ENCODE assay signal across 1 cellular context in genomic region chr14:76883437-76883836, GRCh38.
TF ChIP-seq lines count a peak whose summit lies in the region.

No MANE protein-coding gene starts in this region.

TF ChIP-seq in HepG2, 621 proteins besides CTCF, POLR2A, EP300 and RAD21:
- TF ChIP-seq KAT2B (IDR thresholded peaks at IDR 0.05; ENCODE audit: borderline replicate concordance, low read depth, low read length) (no peak), ARNT2 (CRISPR knock-in tag; IDR thresholded peaks at IDR 0.05; ENCODE audit: low read depth) (no peak), NR3C1 (CRISPR knock-in tag; IDR thresholded peaks at IDR 0.05) (no peak), CCAR2 (optimal IDR thresholded peaks at IDR 0.05; ENCODE audit: low read depth, low read length) (no peak), TAF15 (IDR thresholded peaks at IDR 0.05; ENCODE audit: low read depth, low read length, poor library complexity, severe bottlenecking) (no peak), FOXM1 (CRISPR knock-in tag; IDR thresholded peaks at IDR 0.05) (no peak), ZNF572 (CRISPR knock-in tag; IDR thresholded peaks at IDR 0.05) (no peak), CBX2 (IDR thresholded peaks at IDR 0.05; ENCODE audit: low read depth, low read length) (no peak), CBX2 (CRISPR knock-in tag; IDR thresholded peaks at IDR 0.05; ENCODE audit: low read depth) (no peak), ZNF775 (CRISPR knock-in tag; IDR thresholded peaks at IDR 0.05; ENCODE audit: borderline replicate concordance) (no peak), JARID2 (CRISPR knock-in tag; IDR thresholded peaks at IDR 0.05; ENCODE audit: insufficient replicate concordance) (no peak), PATZ1 (CRISPR knock-in tag; IDR thresholded peaks at IDR 0.05) (no peak), ZNF737 (CRISPR knock-in tag; IDR thresholded peaks at IDR 0.05; ENCODE audit: borderline replicate concordance) (no peak), ELF3 (CRISPR knock-in tag; IDR thresholded peaks at IDR 0.05) (no peak), PAWR (CRISPR knock-in tag; IDR thresholded peaks at IDR 0.05; ENCODE audit: borderline replicate concordance) (no peak), SCMH1 (CRISPR knock-in tag; IDR thresholded peaks at IDR 0.05; ENCODE audit: borderline replicate concordance) (no peak), REPIN1 (CRISPR knock-in tag; IDR thresholded peaks at IDR 0.05; ENCODE audit: borderline replicate concordance, low read depth) (no peak), ZNF468 (CRISPR knock-in tag; IDR thresholded peaks at IDR 0.05) (no peak), ATF7 (IDR thresholded peaks at IDR 0.05) (no peak), ATF7 (CRISPR knock-in tag; IDR thresholded peaks at IDR 0.05) (no peak)
- TF ChIP-seq, protein P1, sequence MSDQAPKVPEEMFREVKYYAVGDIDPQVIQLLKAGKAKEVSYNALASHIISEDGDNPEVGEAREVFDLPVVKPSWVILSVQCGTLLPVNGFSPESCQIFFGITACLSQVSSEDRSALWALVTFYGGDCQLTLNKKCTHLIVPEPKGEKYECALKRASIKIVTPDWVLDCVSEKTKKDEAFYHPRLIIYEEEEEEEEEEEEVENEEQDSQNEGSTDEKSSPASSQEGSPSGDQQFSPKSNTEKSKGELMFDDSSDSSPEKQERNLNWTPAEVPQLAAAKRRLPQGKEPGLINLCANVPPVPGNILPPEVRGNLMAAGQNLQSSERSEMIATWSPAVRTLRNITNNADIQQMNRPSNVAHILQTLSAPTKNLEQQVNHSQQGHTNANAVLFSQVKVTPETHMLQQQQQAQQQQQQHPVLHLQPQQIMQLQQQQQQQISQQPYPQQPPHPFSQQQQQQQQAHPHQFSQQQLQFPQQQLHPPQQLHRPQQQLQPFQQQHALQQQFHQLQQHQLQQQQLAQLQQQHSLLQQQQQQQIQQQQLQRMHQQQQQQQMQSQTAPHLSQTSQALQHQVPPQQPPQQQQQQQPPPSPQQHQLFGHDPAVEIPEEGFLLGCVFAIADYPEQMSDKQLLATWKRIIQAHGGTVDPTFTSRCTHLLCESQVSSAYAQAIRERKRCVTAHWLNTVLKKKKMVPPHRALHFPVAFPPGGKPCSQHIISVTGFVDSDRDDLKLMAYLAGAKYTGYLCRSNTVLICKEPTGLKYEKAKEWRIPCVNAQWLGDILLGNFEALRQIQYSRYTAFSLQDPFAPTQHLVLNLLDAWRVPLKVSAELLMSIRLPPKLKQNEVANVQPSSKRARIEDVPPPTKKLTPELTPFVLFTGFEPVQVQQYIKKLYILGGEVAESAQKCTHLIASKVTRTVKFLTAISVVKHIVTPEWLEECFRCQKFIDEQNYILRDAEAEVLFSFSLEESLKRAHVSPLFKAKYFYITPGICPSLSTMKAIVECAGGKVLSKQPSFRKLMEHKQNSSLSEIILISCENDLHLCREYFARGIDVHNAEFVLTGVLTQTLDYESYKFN (CRISPR knock-in tag; conservative IDR thresholded peaks at IDR 0.05): no peak
- TF ChIP-seq, protein P2, sequence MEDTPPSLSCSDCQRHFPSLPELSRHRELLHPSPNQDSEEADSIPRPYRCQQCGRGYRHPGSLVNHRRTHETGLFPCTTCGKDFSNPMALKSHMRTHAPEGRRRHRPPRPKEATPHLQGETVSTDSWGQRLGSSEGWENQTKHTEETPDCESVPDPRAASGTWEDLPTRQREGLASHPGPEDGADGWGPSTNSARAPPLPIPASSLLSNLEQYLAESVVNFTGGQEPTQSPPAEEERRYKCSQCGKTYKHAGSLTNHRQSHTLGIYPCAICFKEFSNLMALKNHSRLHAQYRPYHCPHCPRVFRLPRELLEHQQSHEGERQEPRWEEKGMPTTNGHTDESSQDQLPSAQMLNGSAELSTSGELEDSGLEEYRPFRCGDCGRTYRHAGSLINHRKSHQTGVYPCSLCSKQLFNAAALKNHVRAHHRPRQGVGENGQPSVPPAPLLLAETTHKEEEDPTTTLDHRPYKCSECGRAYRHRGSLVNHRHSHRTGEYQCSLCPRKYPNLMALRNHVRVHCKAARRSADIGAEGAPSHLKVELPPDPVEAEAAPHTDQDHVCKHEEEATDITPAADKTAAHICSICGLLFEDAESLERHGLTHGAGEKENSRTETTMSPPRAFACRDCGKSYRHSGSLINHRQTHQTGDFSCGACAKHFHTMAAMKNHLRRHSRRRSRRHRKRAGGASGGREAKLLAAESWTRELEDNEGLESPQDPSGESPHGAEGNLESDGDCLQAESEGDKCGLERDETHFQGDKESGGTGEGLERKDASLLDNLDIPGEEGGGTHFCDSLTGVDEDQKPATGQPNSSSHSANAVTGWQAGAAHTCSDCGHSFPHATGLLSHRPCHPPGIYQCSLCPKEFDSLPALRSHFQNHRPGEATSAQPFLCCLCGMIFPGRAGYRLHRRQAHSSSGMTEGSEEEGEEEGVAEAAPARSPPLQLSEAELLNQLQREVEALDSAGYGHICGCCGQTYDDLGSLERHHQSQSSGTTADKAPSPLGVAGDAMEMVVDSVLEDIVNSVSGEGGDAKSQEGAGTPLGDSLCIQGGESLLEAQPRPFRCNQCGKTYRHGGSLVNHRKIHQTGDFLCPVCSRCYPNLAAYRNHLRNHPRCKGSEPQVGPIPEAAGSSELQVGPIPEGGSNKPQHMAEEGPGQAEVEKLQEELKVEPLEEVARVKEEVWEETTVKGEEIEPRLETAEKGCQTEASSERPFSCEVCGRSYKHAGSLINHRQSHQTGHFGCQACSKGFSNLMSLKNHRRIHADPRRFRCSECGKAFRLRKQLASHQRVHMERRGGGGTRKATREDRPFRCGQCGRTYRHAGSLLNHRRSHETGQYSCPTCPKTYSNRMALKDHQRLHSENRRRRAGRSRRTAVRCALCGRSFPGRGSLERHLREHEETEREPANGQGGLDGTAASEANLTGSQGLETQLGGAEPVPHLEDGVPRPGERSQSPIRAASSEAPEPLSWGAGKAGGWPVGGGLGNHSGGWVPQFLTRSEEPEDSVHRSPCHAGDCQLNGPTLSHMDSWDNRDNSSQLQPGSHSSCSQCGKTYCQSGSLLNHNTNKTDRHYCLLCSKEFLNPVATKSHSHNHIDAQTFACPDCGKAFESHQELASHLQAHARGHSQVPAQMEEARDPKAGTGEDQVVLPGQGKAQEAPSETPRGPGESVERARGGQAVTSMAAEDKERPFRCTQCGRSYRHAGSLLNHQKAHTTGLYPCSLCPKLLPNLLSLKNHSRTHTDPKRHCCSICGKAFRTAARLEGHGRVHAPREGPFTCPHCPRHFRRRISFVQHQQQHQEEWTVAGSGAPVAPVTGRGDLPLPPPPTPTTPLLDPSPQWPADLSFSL (CRISPR knock-in tag; IDR thresholded peaks at IDR 0.05): no peak
